ENCODE assay signal across 1 cellular context in the genomic region with DNA sequence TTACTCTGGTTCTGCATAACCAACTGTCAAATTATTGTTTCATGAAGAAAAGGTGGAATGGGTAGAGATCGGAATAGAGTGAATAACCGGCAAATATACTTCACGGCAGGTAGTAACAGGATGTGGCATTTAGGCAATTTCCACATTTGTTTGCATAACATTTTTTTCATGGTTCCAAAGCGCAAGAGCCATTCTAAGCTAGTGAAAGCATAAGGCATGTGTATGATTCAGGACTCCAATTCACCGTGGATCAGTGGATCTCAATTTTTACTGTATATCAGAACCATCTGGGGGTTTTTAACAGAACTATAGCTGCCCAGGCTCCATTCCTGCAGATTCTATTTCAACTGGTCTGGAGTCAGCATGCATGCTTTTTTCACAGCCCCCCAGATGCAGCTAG.
TF ChIP-seq lines count a peak whose summit lies in the region.

No MANE protein-coding gene starts in this region.

TF ChIP-seq in WTC11, 78 proteins besides CTCF, POLR2A, EP300 and RAD21 (continued from another document):
- TF ChIP-seq, protein P1, sequence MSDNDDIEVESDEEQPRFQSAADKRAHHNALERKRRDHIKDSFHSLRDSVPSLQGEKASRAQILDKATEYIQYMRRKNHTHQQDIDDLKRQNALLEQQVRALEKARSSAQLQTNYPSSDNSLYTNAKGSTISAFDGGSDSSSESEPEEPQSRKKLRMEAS (CRISPR knock-in tag; IDR thresholded peaks at IDR 0.05) = no peak
